In the genomic region with DNA sequence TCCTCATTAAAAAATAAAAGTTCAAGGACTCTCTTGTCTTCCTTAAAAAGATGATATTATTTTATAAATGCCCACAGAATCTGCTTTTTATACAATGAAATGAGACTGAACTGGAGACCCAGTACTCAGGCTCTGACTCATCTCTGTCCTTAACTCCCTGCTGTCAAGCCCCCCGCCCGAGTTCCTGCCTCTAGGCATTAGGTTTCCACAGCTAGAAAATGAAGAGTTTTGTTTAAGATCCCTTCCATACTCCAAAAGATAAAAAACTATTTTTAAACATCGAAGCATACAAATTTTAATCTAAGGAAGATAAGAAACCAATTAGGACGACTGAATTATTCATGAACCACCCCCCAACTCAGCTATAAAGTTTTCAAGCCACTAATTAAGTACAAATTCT, we compare ENCODE assay signal across 20 cellular contexts.
"Had no signal": no experiment of that assay in that cellular context is flagged by ENCODE, and none has a peak within 500 bp of the region (broad histone marks: within the 10 kb centered on the region; RNA-seq: fewer than 3 reads in every experiment).

No MANE protein-coding gene starts in this region.

- H3K27me3 ChIP-seq: left lung, upper lobe of left lung had no signal

- H3K36me3 ChIP-seq: left lung, thoracic aorta had no signal

- H3K27ac ChIP-seq: coronary artery, epithelial cell of prostate, left lung, thoracic aorta, upper lobe of left lung had no signal

- H3K27me3 Mint-ChIP-seq: activated CD4-positive, alpha-beta memory T cell treated with anti-CD3 and anti-CD28 coated beads for 36 hours; activated naive CD8-positive, alpha-beta T cell treated with anti-CD3 and anti-CD28 coated beads, Interleukin-2, amount 10 ng/mL, durations not matched to agents 7 days and 5 days; naive thymus-derived CD8-positive, alpha-beta T cell; progenitor cell of endocrine pancreas had no signal

- DNase-seq: activated CD4-positive, alpha-beta memory T cell treated with anti-CD3 and anti-CD28 coated beads for 36 hours; activated CD4-positive, alpha-beta T cell treated with anti-CD3 and anti-CD28 coated beads for 48 hours; activated CD4-positive, CD25-positive, alpha-beta regulatory T cell; activated naive CD4-positive, alpha-beta T cell treated with anti-CD3 and anti-CD28 coated beads for 36 hours; activated naive CD8-positive, alpha-beta T cell treated with anti-CD3 and anti-CD28 coated beads, Interleukin-2, amount 10 ng/mL, durations not matched to agents 7 days and 5 days; activated T-cell treated with anti-CD3 and anti-CD28 coated beads, Interleukin-2, amount 50 U/mL, for 48 hours; amniotic stem cell; kidney glomerular epithelial cell; left lung; naive thymus-derived CD8-positive, alpha-beta T cell; retina; stimulated activated CD4-positive, alpha-beta T cell treated with anti-CD3 and anti-CD28 coated beads, Interleukin-4, amount 100 ng/mL, for 1 hour; stimulated activated naive CD4-positive, alpha-beta T cell treated with Interleukin-2 at 50 U/mL for 16 hours; T-helper 9 cell; upper lobe of left lung had no signal

- H3K9me3 ChIP-seq: left lung, thoracic aorta, upper lobe of left lung had no signal

- H3K27ac Mint-ChIP-seq: activated CD4-positive, alpha-beta memory T cell treated with anti-CD3 and anti-CD28 coated beads for 36 hours; activated naive CD4-positive, alpha-beta T cell treated with anti-CD3 and anti-CD28 coated beads for 36 hours; activated naive CD8-positive, alpha-beta T cell treated with anti-CD3 and anti-CD28 coated beads, Interleukin-2, amount 10 ng/mL, durations not matched to agents 7 days and 5 days; naive thymus-derived CD8-positive, alpha-beta T cell; progenitor cell of endocrine pancreas had no signal

- ATAC-seq: left lung; naive thymus-derived CD8-positive, alpha-beta T cell had no signal

- H3K4me1 ChIP-seq: left lung, upper lobe of left lung had no signal

- H3K4me1 Mint-ChIP-seq: activated naive CD8-positive, alpha-beta T cell treated with anti-CD3 and anti-CD28 coated beads, Interleukin-2, amount 10 ng/mL, durations not matched to agents 7 days and 5 days; naive thymus-derived CD8-positive, alpha-beta T cell had no signal

- H3K4me3 Mint-ChIP-seq: activated CD4-positive, alpha-beta memory T cell treated with anti-CD3 and anti-CD28 coated beads for 36 hours; activated naive CD4-positive, alpha-beta T cell treated with anti-CD3 and anti-CD28 coated beads for 36 hours; activated naive CD8-positive, alpha-beta T cell treated with anti-CD3 and anti-CD28 coated beads, Interleukin-2, amount 10 ng/mL, durations not matched to agents 7 days and 5 days; naive thymus-derived CD8-positive, alpha-beta T cell had no signal

- H3K4me3 ChIP-seq: coronary artery, left lung, lung, thoracic aorta, upper lobe of left lung had no signal

- H3K36me3 Mint-ChIP-seq: activated CD4-positive, alpha-beta memory T cell treated with anti-CD3 and anti-CD28 coated beads for 36 hours; activated naive CD8-positive, alpha-beta T cell treated with anti-CD3 and anti-CD28 coated beads, Interleukin-2, amount 10 ng/mL, durations not matched to agents 7 days and 5 days; naive thymus-derived CD8-positive, alpha-beta T cell had no signal
